Comparison of ENCODE assay signal across 10 cellular contexts in the genomic region with DNA sequence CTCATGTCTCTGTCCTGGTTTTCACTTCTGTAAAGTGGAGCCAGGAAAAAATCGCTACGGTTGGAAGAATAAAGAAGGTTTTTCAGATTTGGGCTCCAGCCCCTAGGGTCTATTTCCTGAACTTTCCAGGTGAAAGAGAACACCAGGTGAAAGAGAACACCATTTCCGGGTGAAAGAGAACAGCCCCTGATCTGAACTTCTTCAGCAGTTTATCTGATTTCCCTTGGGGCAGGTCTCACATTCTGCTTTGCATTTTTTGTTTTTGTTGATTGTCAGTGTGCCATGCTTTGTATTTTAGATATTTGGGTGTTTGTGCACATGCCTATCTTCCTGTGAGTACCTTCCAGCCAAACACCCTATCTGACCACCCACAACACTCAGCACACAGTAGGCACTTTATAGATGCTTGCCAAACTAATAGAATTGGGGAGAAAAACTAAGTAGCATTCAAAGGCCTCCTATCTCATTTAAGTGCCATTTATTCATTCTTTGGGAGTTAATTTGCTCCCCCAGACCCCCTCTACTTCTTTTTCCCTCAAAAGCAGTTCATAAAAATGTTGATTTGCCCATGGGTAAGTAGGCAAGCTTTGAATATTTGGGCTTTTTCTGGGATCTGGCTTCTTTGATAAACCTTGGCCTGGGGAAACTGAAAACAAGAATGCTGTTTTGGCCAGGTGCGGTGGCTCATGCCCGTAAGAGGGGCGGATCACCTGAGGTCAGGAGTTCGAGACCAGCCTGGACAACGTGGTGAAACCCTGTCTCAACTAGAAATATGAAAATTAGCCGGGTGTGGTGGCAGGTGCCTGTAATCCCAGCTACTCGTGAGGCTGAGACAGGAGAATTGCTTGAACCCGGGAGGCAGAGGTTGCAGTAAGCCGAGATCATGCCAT. TPM values are rescaled to one million over a fixed set of nuclear protein-coding genes. Genes with fewer than 3 reads are reported as not detected.
DNase-seq lines count a peak whose midpoint lies in the region; ATAC-seq and TF ChIP-seq lines count a peak whose summit lies in the region.
"Had no signal": no experiment of that assay in that cellular context is flagged by ENCODE, and none has a peak within 500 bp of the region (broad histone marks: within the 10 kb centered on the region; RNA-seq: fewer than 3 reads in every experiment).

No MANE protein-coding gene starts in this region.

- H3K36me3 Mint-ChIP-seq in WTC11 = no peaks in the 10 kb centered on the region
- H3K36me3 Mint-ChIP-seq in activated CD4-positive, alpha-beta memory T cell treated with anti-CD3 and anti-CD28 coated beads for 36 hours = peaks cover 3% of the 10 kb centered on the region
- H3K36me3 Mint-ChIP-seq in activated naive CD4-positive, alpha-beta T cell treated with anti-CD3 and anti-CD28 coated beads, Interleukin-2, amount 50 U/mL, for 72 hours = peaks cover 0 to 7% of the 10 kb centered on the region in 2 donors

- H3K9ac ChIP-seq in iPS-20b (ENCODE audit: low read depth, low read length) (no peak overlapping the region), stomach smooth muscle (ENCODE audit: low read length in 2 of 2) (peak overlapping the region in 1 of 2 donors; percentile 47)

- H3K27me3 ChIP-seq in iPS-20b (ENCODE audit: insufficient read depth, low read length) (peaks cover 68% of the 10 kb centered on the region), stomach smooth muscle (ENCODE audit: control insufficient read depth in 1 of 2, insufficient read depth in 2 of 2, low read length in 2 of 2) (peaks cover 0 to under 1% of the 10 kb centered on the region in 2 donors)

- H3K27ac Mint-ChIP-seq in WTC11 = no peak overlapping the region
- H3K27ac Mint-ChIP-seq in activated CD4-positive, alpha-beta memory T cell treated with anti-CD3 and anti-CD28 coated beads for 36 hours = no peak overlapping the region
- no peak overlapping the region for H3K27ac Mint-ChIP-seq in activated naive CD4-positive, alpha-beta T cell treated with anti-CD3 and anti-CD28 coated beads, Interleukin-2, amount 50 U/mL, for 72 hours
- H3K27ac Mint-ChIP-seq: naive thymus-derived CD4-positive, alpha-beta T cell had no signal

- no peak overlapping the region for H3K27ac ChIP-seq in iPS-20b (ENCODE audit: low read length)
- no peak overlapping the region for H3K27ac ChIP-seq in stomach smooth muscle (ENCODE audit: low read length)

- POLR2A ChIA-PET in WTC11 (lab: Charles Lee) = no interaction called here
- POLR2A ChIA-PET in activated CD4-positive, alpha-beta memory T cell treated with anti-CD3 and anti-CD28 coated beads for 36 hours (lab: Charles Lee) = no interaction called here

- TF ChIP-seq CTCF in HFF-Myc (IDR thresholded peaks at IDR 0.05; ENCODE audit: low read depth, low read length, missing control alignments) (no peak), WTC11 (IDR thresholded peaks at IDR 0.05) (no peak)

- H3K4me1 Mint-ChIP-seq in WTC11 = peaks cover 38% of the 10 kb centered on the region
- peaks cover 12% of the 10 kb centered on the region for H3K4me1 Mint-ChIP-seq in activated CD4-positive, alpha-beta memory T cell treated with anti-CD3 and anti-CD28 coated beads for 36 hours (ENCODE audit: low read depth)

- CTCF ChIA-PET in WTC11 (lab: Charles Lee) = interaction anchor here (0.7 to 4.0 kb wide), 13 partner anchors 10 to 254 kb away, joined by 3 to 28 read pairs (median 8); no protein-coding TSS in a partner anchor
- CTCF ChIA-PET in activated CD4-positive, alpha-beta memory T cell treated with anti-CD3 and anti-CD28 coated beads for 36 hours (lab: Charles Lee) = interaction anchor here (0.6 to 1.3 kb wide), 4 partner anchors 28 to 458 kb away, joined by 3 to 6 read pairs (median 3); no protein-coding TSS in a partner anchor

- DNase-seq in HFF-Myc (ENCODE audit: extremely low read depth, low read depth) (no peak), WTC11 (ENCODE audit: low spot score) (no peak)
- DNase-seq in activated CD4-positive, alpha-beta memory T cell treated with anti-CD3 and anti-CD28 coated beads for 36 hours = no peak
- DNase-seq in activated naive CD4-positive, alpha-beta T cell treated with anti-CD3 and anti-CD28 coated beads, Interleukin-2, amount 50 U/mL, for 72 hours (ENCODE audit: low spot score in 2 of 2) = no peak
- no peak for DNase-seq in activated CD4-positive, CD25-positive, alpha-beta regulatory T cell treated with anti-CD3 and anti-CD28 coated beads, Interleukin-2, amount 50 U/mL, for 72 hours
- DNase-seq: GDM1; naive thymus-derived CD4-positive, alpha-beta T cell had no signal

- intact Hi-C loops in activated CD4-positive, alpha-beta memory T cell treated with anti-CD3 and anti-CD28 coated beads for 36 hours (cut with micrococcal nuclease) = no loop called here

- no peaks in the 10 kb centered on the region for H3K9me3 Mint-ChIP-seq in WTC11
- no peaks in the 10 kb centered on the region for H3K9me3 Mint-ChIP-seq in activated CD4-positive, alpha-beta memory T cell treated with anti-CD3 and anti-CD28 coated beads for 36 hours
- H3K9me3 Mint-ChIP-seq in activated naive CD4-positive, alpha-beta T cell treated with anti-CD3 and anti-CD28 coated beads, Interleukin-2, amount 50 U/mL, for 72 hours = no peaks in the 10 kb centered on the region

- H3K4me1 ChIP-seq in iPS-20b (ENCODE audit: insufficient read depth, low read length) = peaks cover 9% of the 10 kb centered on the region; the same call in 1 of the 2 replicates
- peaks cover 36% of the 10 kb centered on the region for H3K4me1 ChIP-seq in stomach smooth muscle (ENCODE audit: control insufficient read depth, insufficient read depth, low read length)

- no peaks in the 10 kb centered on the region for H3K36me3 ChIP-seq in iPS-20b (ENCODE audit: insufficient read depth, low read depth, low read length)
- no peaks in the 10 kb centered on the region for H3K36me3 ChIP-seq in stomach smooth muscle (ENCODE audit: control insufficient read depth in 2 of 2, insufficient read depth in 2 of 2, low read length in 2 of 2)

- peak overlapping the region; percentile 87 for H3K4me3 Mint-ChIP-seq in WTC11
- H3K4me3 Mint-ChIP-seq in activated CD4-positive, alpha-beta memory T cell treated with anti-CD3 and anti-CD28 coated beads for 36 hours = no peak overlapping the region

- H3K9me3 ChIP-seq in iPS-20b (ENCODE audit: insufficient read depth, low read depth, low read length) (no peaks in the 10 kb centered on the region), stomach smooth muscle (ENCODE audit: control insufficient read depth in 2 of 2, low read length in 2 of 2) (no peaks in the 10 kb centered on the region)

- H3K27me3 Mint-ChIP-seq in WTC11 (ENCODE audit: low read depth) = peaks cover 63% of the 10 kb centered on the region
- H3K27me3 Mint-ChIP-seq in activated CD4-positive, alpha-beta memory T cell treated with anti-CD3 and anti-CD28 coated beads for 36 hours = peaks cover 46% of the 10 kb centered on the region

- H3K4me3 ChIP-seq in HFF-Myc (replicated peaks; ENCODE audit: low read depth, low read length) = peak overlapping the region; percentile 67
- H3K4me3 ChIP-seq in iPS-20b (ENCODE audit: low read length) = peak overlapping the region; percentile 72
- peak overlapping the region; percentile 86 to 90 for H3K4me3 ChIP-seq in stomach smooth muscle (ENCODE audit: low read length in 2 of 2)

- ATAC-seq in WTC11 (no peak), GM21737 (IDR thresholded peaks at IDR 0.05; ENCODE audit: unreplicated experiment) (no peak)
- no peak for ATAC-seq in activated naive CD4-positive, alpha-beta T cell treated with anti-CD3 and anti-CD28 coated beads, Interleukin-2, amount 50 U/mL, for 72 hours

TF ChIP-seq in WTC11, 78 proteins besides CTCF, POLR2A, EP300 and RAD21:
- TF ChIP-seq CREB1 (CRISPR knock-in tag; IDR thresholded peaks at IDR 0.05) (no peak), ELF4 (CRISPR knock-in tag; IDR thresholded peaks at IDR 0.05; ENCODE audit: low read depth) (no peak), GRHL2 (CRISPR knock-in tag; IDR thresholded peaks at IDR 0.05; ENCODE audit: insufficient replicate concordance, severe bottlenecking) (no peak), SP1 (CRISPR knock-in tag; conservative IDR thresholded peaks at IDR 0.05) (no peak), ZNF416 (CRISPR knock-in tag; IDR thresholded peaks at IDR 0.05) (no peak), CBFB (CRISPR knock-in tag; IDR thresholded peaks at IDR 0.05; ENCODE audit: low read depth) (no peak), SOX15 (CRISPR knock-in tag; IDR thresholded peaks at IDR 0.05) (no peak), ZNF423 (CRISPR knock-in tag; IDR thresholded peaks at IDR 0.05) (no peak)
- TF ChIP-seq, protein P1, sequence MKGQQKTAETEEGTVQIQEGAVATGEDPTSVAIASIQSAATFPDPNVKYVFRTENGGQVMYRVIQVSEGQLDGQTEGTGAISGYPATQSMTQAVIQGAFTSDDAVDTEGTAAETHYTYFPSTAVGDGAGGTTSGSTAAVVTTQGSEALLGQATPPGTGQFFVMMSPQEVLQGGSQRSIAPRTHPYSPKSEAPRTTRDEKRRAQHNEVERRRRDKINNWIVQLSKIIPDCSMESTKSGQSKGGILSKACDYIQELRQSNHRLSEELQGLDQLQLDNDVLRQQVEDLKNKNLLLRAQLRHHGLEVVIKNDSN (CRISPR knock-in tag; IDR thresholded peaks at IDR 0.05) = no peak
- TF ChIP-seq, protein P2, sequence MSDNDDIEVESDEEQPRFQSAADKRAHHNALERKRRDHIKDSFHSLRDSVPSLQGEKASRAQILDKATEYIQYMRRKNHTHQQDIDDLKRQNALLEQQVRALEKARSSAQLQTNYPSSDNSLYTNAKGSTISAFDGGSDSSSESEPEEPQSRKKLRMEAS (CRISPR knock-in tag; IDR thresholded peaks at IDR 0.05) = no peak

RNA-seq across cellular contexts. Expression of a gene that starts 2.2 kb away (rescaled TPM):
- 41.0 to 51.0 TPM (median 46.2 TPM) in 3 replicates for total RNA-seq in WTC11 (2021)
- total RNA-seq in activated CD4-positive, alpha-beta memory T cell treated with anti-CD3 and anti-CD28 coated beads for 36 hours = 1 to 10 TPM; 2.2 to 2.6 TPM
- 1 to 10 TPM in 1 of 2 donors, under 1 TPM in 1; 0.48 to 3.1 TPM for total RNA-seq in activated naive CD4-positive, alpha-beta T cell treated with anti-CD3 and anti-CD28 coated beads, Interleukin-2, amount 50 U/mL, for 72 hours

RNA-seq across cellular contexts. Expression of a gene that starts 34.2 kb away (rescaled TPM):
- 10.7 to 15.4 TPM (median 14.3 TPM) in 3 replicates for total RNA-seq in WTC11 (2021)
- total RNA-seq in activated CD4-positive, alpha-beta memory T cell treated with anti-CD3 and anti-CD28 coated beads for 36 hours = 10 to 100 TPM; 48.4 to 51.8 TPM
- total RNA-seq in activated naive CD4-positive, alpha-beta T cell treated with anti-CD3 and anti-CD28 coated beads, Interleukin-2, amount 50 U/mL, for 72 hours = 10 to 100 TPM; 13.2 to 57.6 TPM

Comparison
In these comparisons a context has a peak if more than half of its experiments do, and no peak if none do; other contexts are left out.
1. RNA of a gene that starts 2.2 kb away (total RNA-seq): 41.0 to 51.0 TPM in WTC11; 0.48 to 3.1 TPM in activated naive CD4-positive, alpha-beta T cell treated with anti-CD3 and anti-CD28 coated beads, Interleukin-2, amount 50 U/mL, for 72 hours and 2.2 to 2.6 TPM in activated CD4-positive, alpha-beta memory T cell treated with anti-CD3 and anti-CD28 coated beads for 36 hours; every median in the first group is over 10 times any median in the second.
2. Peak in every context shown above with its lines, with median percentiles within 50 percentile points of each other: H3K4me3 ChIP-seq.